ENCODE assay signal across 1 cellular context in the genomic region with DNA sequence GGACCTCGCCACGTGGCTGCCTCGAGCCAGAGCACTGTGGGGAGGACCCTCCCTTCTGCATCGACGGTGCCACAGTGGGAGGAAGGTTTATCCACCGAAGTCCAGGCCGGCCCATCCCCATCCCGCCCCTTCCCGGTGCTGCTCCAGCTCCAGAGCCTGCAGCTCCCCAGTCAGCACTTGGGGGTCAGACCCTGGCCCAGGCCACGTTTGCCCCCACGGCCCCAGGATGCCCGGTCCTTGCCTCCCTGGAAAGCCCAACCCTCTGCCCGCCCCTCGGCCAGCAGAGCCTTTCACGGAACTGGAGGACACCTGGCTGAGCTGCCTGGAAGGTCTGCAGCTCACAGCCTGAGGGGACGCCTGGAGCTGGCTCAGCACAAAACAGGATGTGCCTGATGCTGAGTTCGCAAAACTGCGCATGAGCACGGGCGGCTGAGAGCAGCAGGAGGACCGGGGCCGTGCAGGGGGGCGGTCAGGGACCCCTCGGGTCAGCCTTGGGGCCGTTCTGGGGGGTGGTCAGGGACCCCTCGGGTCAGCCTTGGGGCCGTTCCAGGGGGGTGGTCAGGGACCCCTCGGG.
TF ChIP-seq lines count a peak whose summit lies in the region.

No MANE protein-coding gene starts in this region.

TF ChIP-seq in K562, 482 proteins besides CTCF, POLR2A, EP300 and RAD21 (continued from another document):
- TF ChIP-seq SMAD2 (IDR thresholded peaks at IDR 0.05; ENCODE audit: low read depth, low read length) = no peak
- TF ChIP-seq NFRKB (IDR thresholded peaks at IDR 0.05; ENCODE audit: low read depth) = no peak
- TF ChIP-seq SIX5 (IDR thresholded peaks at IDR 0.05; ENCODE audit: borderline replicate concordance in 1 of 2, insufficient read depth in 1 of 2, low read depth in 1 of 2, low read length in 2 of 2) = no peak
- no peak for TF ChIP-seq ZNF124 (CRISPR knock-in tag; IDR thresholded peaks at IDR 0.05)
- no peak for TF ChIP-seq FOXA3 (CRISPR knock-in tag; conservative IDR thresholded peaks at IDR 0.05 in 1 of 2, IDR thresholded peaks at IDR 0.05 in 1 of 2)
- no peak for TF ChIP-seq HLTF (IDR thresholded peaks at IDR 0.05)
- TF ChIP-seq, protein P1, sequence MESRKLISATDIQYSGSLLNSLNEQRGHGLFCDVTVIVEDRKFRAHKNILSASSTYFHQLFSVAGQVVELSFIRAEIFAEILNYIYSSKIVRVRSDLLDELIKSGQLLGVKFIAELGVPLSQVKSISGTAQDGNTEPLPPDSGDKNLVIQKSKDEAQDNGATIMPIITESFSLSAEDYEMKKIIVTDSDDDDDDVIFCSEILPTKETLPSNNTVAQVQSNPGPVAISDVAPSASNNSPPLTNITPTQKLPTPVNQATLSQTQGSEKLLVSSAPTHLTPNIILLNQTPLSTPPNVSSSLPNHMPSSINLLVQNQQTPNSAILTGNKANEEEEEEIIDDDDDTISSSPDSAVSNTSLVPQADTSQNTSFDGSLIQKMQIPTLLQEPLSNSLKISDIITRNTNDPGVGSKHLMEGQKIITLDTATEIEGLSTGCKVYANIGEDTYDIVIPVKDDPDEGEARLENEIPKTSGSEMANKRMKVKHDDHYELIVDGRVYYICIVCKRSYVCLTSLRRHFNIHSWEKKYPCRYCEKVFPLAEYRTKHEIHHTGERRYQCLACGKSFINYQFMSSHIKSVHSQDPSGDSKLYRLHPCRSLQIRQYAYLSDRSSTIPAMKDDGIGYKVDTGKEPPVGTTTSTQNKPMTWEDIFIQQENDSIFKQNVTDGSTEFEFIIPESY (CRISPR knock-in tag; IDR thresholded peaks at IDR 0.05) = no peak
- TF ChIP-seq LEF1 (IDR thresholded peaks at IDR 0.05) = no peak
- TF ChIP-seq C11orf30 (IDR thresholded peaks at IDR 0.05; ENCODE audit: low read depth) = peak; percentile 85
- peak; percentile 87 for TF ChIP-seq ZNF316 (IDR thresholded peaks at IDR 0.05)
- TF ChIP-seq, protein P2, sequence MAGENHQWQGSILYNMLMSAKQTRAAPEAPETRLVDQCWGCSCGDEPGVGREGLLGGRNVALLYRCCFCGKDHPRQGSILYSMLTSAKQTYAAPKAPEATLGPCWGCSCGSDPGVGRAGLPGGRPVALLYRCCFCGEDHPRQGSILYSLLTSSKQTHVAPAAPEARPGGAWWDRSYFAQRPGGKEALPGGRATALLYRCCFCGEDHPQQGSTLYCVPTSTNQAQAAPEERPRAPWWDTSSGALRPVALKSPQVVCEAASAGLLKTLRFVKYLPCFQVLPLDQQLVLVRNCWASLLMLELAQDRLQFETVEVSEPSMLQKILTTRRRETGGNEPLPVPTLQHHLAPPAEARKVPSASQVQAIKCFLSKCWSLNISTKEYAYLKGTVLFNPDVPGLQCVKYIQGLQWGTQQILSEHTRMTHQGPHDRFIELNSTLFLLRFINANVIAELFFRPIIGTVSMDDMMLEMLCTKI (IDR thresholded peaks at IDR 0.05; ENCODE audit: partially characterized antibody) = no peak
- no peak for TF ChIP-seq NBN (IDR thresholded peaks at IDR 0.05; ENCODE audit: low read depth)
- no peak for TF ChIP-seq ZNF197 (CRISPR knock-in tag; IDR thresholded peaks at IDR 0.05; ENCODE audit: low read depth)
- TF ChIP-seq PHB2 (IDR thresholded peaks at IDR 0.05; ENCODE audit: low read depth) = no peak
- no peak for TF ChIP-seq POLR2G (IDR thresholded peaks at IDR 0.05; ENCODE audit: low read depth, low read length)
- no peak for TF ChIP-seq ZNF354B (CRISPR knock-in tag; IDR thresholded peaks at IDR 0.05)
- peak; percentile 62; the same call in 1 of the 2 replicates for TF ChIP-seq MAFG (tag; conservative IDR thresholded peaks at IDR 0.05)
- TF ChIP-seq, protein P3, sequence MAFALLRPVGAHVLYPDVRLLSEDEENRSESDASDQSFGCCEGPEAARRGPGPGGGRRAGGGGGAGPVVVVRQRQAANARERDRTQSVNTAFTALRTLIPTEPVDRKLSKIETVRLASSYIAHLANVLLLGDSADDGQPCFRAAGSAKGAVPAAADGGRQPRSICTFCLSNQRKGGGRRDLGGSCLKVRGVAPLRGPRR (CRISPR knock-in tag; IDR thresholded peaks at IDR 0.05) = no peak
- TF ChIP-seq, protein P4, sequence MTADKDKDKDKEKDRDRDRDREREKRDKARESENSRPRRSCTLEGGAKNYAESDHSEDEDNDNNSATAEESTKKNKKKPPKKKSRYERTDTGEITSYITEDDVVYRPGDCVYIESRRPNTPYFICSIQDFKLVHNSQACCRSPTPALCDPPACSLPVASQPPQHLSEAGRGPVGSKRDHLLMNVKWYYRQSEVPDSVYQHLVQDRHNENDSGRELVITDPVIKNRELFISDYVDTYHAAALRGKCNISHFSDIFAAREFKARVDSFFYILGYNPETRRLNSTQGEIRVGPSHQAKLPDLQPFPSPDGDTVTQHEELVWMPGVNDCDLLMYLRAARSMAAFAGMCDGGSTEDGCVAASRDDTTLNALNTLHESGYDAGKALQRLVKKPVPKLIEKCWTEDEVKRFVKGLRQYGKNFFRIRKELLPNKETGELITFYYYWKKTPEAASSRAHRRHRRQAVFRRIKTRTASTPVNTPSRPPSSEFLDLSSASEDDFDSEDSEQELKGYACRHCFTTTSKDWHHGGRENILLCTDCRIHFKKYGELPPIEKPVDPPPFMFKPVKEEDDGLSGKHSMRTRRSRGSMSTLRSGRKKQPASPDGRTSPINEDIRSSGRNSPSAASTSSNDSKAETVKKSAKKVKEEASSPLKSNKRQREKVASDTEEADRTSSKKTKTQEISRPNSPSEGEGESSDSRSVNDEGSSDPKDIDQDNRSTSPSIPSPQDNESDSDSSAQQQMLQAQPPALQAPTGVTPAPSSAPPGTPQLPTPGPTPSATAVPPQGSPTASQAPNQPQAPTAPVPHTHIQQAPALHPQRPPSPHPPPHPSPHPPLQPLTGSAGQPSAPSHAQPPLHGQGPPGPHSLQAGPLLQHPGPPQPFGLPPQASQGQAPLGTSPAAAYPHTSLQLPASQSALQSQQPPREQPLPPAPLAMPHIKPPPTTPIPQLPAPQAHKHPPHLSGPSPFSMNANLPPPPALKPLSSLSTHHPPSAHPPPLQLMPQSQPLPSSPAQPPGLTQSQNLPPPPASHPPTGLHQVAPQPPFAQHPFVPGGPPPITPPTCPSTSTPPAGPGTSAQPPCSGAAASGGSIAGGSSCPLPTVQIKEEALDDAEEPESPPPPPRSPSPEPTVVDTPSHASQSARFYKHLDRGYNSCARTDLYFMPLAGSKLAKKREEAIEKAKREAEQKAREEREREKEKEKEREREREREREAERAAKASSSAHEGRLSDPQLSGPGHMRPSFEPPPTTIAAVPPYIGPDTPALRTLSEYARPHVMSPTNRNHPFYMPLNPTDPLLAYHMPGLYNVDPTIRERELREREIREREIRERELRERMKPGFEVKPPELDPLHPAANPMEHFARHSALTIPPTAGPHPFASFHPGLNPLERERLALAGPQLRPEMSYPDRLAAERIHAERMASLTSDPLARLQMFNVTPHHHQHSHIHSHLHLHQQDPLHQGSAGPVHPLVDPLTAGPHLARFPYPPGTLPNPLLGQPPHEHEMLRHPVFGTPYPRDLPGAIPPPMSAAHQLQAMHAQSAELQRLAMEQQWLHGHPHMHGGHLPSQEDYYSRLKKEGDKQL (CRISPR knock-in tag; IDR thresholded peaks at IDR 0.05; ENCODE audit: borderline replicate concordance) = no peak
- TF ChIP-seq NRF1 (conservative IDR thresholded peaks at IDR 0.05 in 1 of 2, IDR thresholded peaks at IDR 0.05 in 1 of 2) = peak; percentile 69 to 75
- TF ChIP-seq HOXB6 (CRISPR knock-in tag; IDR thresholded peaks at IDR 0.05; ENCODE audit: borderline replicate concordance) = no peak
- peak; percentile 65 for TF ChIP-seq MAFK (IDR thresholded peaks at IDR 0.05; ENCODE audit: low read length)
- no peak for TF ChIP-seq HNRNPL (IDR thresholded peaks at IDR 0.05; ENCODE audit: low read depth, low read length)
